17 cellular contexts compared by ENCODE assay signal in genomic region chr6:45009547-45009946, GRCh38.
DNase-seq lines count a peak whose midpoint lies in the region; ATAC-seq and TF ChIP-seq lines count a peak whose summit lies in the region.
"Had no signal": no experiment of that assay in that cellular context is flagged by ENCODE, and none has a peak within 500 bp of the region (broad histone marks: within the 10 kb centered on the region; RNA-seq: fewer than 3 reads in every experiment).

No MANE protein-coding gene starts in this region.

- H3K4me3 Mint-ChIP-seq in activated naive CD8-positive, alpha-beta T cell treated with anti-CD3 and anti-CD28 coated beads, Interleukin-2, amount 50 U/mL, for 24 hours, result no peak overlapping the region
- H3K4me3 Mint-ChIP-seq: B cell; CD4-positive, alpha-beta T cell had no signal

- TF ChIP-seq CTCF in BE2C (IDR thresholded peaks at IDR 0.05; ENCODE audit: low read depth, low read length), result no peak

- no peaks in the 10 kb centered on the region for H3K9me3 ChIP-seq in BE2C

- H3K36me3 ChIP-seq in BE2C, result no peaks in the 10 kb centered on the region

- peaks cover 28 to 68% of the 10 kb centered on the region in 2 donors for H3K36me3 Mint-ChIP-seq in activated naive CD4-positive, alpha-beta T cell treated with anti-CD3 and anti-CD28 coated beads, Interleukin-2, amount 50 U/mL, for 72 hours
- H3K36me3 Mint-ChIP-seq in activated naive CD8-positive, alpha-beta T cell treated with anti-CD3 and anti-CD28 coated beads, Interleukin-2, amount 50 U/mL, for 24 hours (ENCODE audit: low read depth), result peaks cover 55% of the 10 kb centered on the region

- no peaks in the 10 kb centered on the region for H3K27me3 Mint-ChIP-seq in activated naive CD8-positive, alpha-beta T cell treated with anti-CD3 and anti-CD28 coated beads, Interleukin-2, amount 50 U/mL, for 24 hours
- H3K27me3 Mint-ChIP-seq: B cell; CD4-positive, alpha-beta T cell had no signal

- H3K4me3 ChIP-seq in BE2C (ENCODE audit: low read depth, low read length), result no peak overlapping the region
- H3K4me3 ChIP-seq: GM23248 had no signal

- peak; percentile 97 to 98 for ATAC-seq in activated CD4-positive, CD25-positive, alpha-beta regulatory T cell treated with anti-CD3 and anti-CD28 coated beads, Interleukin-2, amount 50 U/mL, for 24 hours
- ATAC-seq in activated naive CD4-positive, alpha-beta T cell treated with anti-CD3 and anti-CD28 coated beads, Interleukin-2, amount 50 U/mL, for 72 hours, result peak; percentile 97 to 100
- ATAC-seq in activated naive CD8-positive, alpha-beta T cell treated with anti-CD3 and anti-CD28 coated beads, Interleukin-2, amount 50 U/mL, for 24 hours, result peak; percentile 80
- ATAC-seq in Right ventricle myocardium inferior, result no peak

- DNase-seq in activated CD4-positive, CD25-positive, alpha-beta regulatory T cell (lab: John Stamatoyannopoulos, UW), result no peak
- no peak for DNase-seq in activated naive CD4-positive, alpha-beta T cell treated with anti-CD3 and anti-CD28 coated beads, Interleukin-2, amount 50 U/mL, for 72 hours (ENCODE audit: low spot score in 2 of 2)
- DNase-seq in activated naive CD4-positive, alpha-beta T cell (lab: John Stamatoyannopoulos, UW), result no peak
- DNase-seq in activated naive CD8-positive, alpha-beta T cell treated with anti-CD3 and anti-CD28 coated beads, Interleukin-2, amount 50 U/mL, for 24 hours, result no peak
- no peak for DNase-seq in BE2C
- no peak for DNase-seq in GOT3 (lab: John Stamatoyannopoulos, UW)
- no peak for DNase-seq in Right ventricle myocardium inferior (ENCODE audit: missing footprints)
- DNase-seq: Calu3; CD4-positive, alpha-beta T cell; GM23248; NCI-H1417; NCI-H187 treated with DMSO at 0.1 percent for 48 hours; NCI-H446; NCI-H69; SIG-M5 had no signal

- no peaks in the 10 kb centered on the region for H3K4me1 ChIP-seq in BE2C

- peak overlapping the region; percentile 58 to 73 for H3K27ac Mint-ChIP-seq in activated naive CD4-positive, alpha-beta T cell treated with anti-CD3 and anti-CD28 coated beads, Interleukin-2, amount 50 U/mL, for 72 hours
- peak overlapping the region; percentile 37 for H3K27ac Mint-ChIP-seq in activated naive CD8-positive, alpha-beta T cell treated with anti-CD3 and anti-CD28 coated beads, Interleukin-2, amount 50 U/mL, for 24 hours
- H3K27ac Mint-ChIP-seq: B cell; CD4-positive, alpha-beta T cell had no signal

- intact Hi-C loops in Right ventricle myocardium inferior (cut with DNase I), result no loop called here

- H3K4me1 Mint-ChIP-seq in activated naive CD8-positive, alpha-beta T cell treated with anti-CD3 and anti-CD28 coated beads, Interleukin-2, amount 50 U/mL, for 24 hours, result peaks cover 33% of the 10 kb centered on the region
- H3K4me1 Mint-ChIP-seq: B cell had no signal

- peaks cover 16 to 47% of the 10 kb centered on the region in 2 donors for H3K9me3 Mint-ChIP-seq in activated naive CD4-positive, alpha-beta T cell treated with anti-CD3 and anti-CD28 coated beads, Interleukin-2, amount 50 U/mL, for 72 hours
- peaks cover 23% of the 10 kb centered on the region for H3K9me3 Mint-ChIP-seq in activated naive CD8-positive, alpha-beta T cell treated with anti-CD3 and anti-CD28 coated beads, Interleukin-2, amount 50 U/mL, for 24 hours

- no peaks in the 10 kb centered on the region for H3K27me3 ChIP-seq in BE2C
